11 cellular contexts compared by ENCODE assay signal in the genomic region with DNA sequence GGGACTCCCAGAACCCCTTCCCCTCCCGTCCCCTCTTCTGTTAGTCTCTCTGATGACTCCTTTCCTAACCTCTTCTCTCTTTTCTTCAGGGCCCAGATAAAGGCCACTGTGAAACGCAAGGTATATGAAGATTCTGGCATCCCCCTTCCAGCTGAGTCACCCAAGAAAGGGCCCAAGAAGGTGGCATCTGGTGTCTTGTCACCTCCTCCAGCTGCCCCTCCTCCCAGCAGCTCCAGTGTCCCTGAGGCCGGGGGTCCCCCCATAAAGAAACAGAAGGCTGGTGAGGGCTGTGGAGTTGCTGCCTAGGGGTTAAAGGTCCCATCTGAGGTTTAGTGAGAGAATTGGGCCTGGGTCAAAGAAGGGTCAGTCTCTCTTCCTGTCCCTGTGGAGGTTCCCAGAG. TPM values are rescaled to one million over a fixed set of nuclear protein-coding genes. Genes with fewer than 3 reads are reported as not detected.
A peak's percentile ranks its signal among the peaks of the same experiment; 100 is the strongest.
DNase-seq lines count a peak whose midpoint lies in the region; ATAC-seq, FAIRE-seq and TF ChIP-seq lines count a peak whose summit lies in the region.
"Had no signal": no experiment of that assay in that cellular context is flagged by ENCODE, and none has a peak within 500 bp of the region (broad histone marks: within the 10 kb centered on the region; RNA-seq: fewer than 3 reads in every experiment).

No MANE protein-coding gene starts in this region.

- H3K79me2 ChIP-seq in K562 (ENCODE audit: control insufficient read depth, insufficient read depth, low read length) (peaks cover 33% of the 10 kb centered on the region), neural progenitor cell (ENCODE audit: low read depth) (peaks cover 26% of the 10 kb centered on the region)

- H3K4me2 ChIP-seq in K562 (ENCODE audit: insufficient read depth, low read length) (peak overlapping the region; percentile 45; the same call in 1 of the 2 replicates), neural progenitor cell (no peak overlapping the region)

- 14% methylated on average over 1 of the region's 3 CpGs for WGBS in K562 (ENCODE audit: insufficient coverage, low coverage, missing lambda C conversion rate)

- H3K9me3 Mint-ChIP-seq in IgD-negative memory B cell: no peaks in the 10 kb centered on the region
- no peaks in the 10 kb centered on the region for H3K9me3 Mint-ChIP-seq in neural progenitor cell

- TF ChIP-seq EP300 in K562 (IDR thresholded peaks at IDR 0.05; ENCODE audit: low read length): no peak

- H3K4me3 ChIP-seq in K562 (no peak overlapping the region), neural progenitor cell (no peak overlapping the region)

- POLR2A ChIA-PET in K562 (lab: Yijun Ruan, JAX): interaction anchor here (0.6 kb wide), 1 partner anchor 11 kb away, joined by 3 read pairs; no protein-coding TSS in a partner anchor

- intact Hi-C loops in K562 (cut with micrococcal nuclease): no loop called here

- no peaks in the 10 kb centered on the region for H3K9me1 ChIP-seq in K562 (ENCODE audit: control insufficient read depth, insufficient read depth, low read length)

- no peaks in the 10 kb centered on the region for H3K9me3 ChIP-seq in K562 (replicated peaks; ENCODE audit: control insufficient read depth, insufficient read depth, low read depth, low read length)
- H3K9me3 ChIP-seq in neural progenitor cell (ENCODE audit: low read depth): no peaks in the 10 kb centered on the region

- TF ChIP-seq POLR2A in K562 (conservative IDR thresholded peaks at IDR 0.05): no peak

- peaks cover 36% of the 10 kb centered on the region for H3F3A ChIP-seq in neural progenitor cell (ENCODE audit: low read depth)

- peak in 1 of 4 experiments; percentile 31 for DNase-seq in K562 (ENCODE audit: extremely low read depth in 1 of 4, low spot score in 3 of 4)
- no peak for DNase-seq in neural progenitor cell (ENCODE audit: low spot score)
- DNase-seq in T-helper 9 cell: no peak
- DNase-seq in HTR-8/SVneo (ENCODE audit: insufficient read length, low spot score): no peak
- DNase-seq: effector CD4-positive, alpha-beta T cell; nucleus accumbens had no signal

- H3K27me3 Mint-ChIP-seq in IgD-negative memory B cell (no peaks in the 10 kb centered on the region), neural progenitor cell (ENCODE audit: insufficient read depth, low read depth) (peaks cover 9% of the 10 kb centered on the region)

- H3K9ac ChIP-seq in K562 (ENCODE audit: insufficient read depth in 1 of 2, low read depth in 2 of 2, low read length in 2 of 2) (peak overlapping the region; percentile 67 to 86; a peak in 3 of 4 replicates), neural progenitor cell (no peak overlapping the region)

- in situ Hi-C loops in K562 (cut with MboI): no loop called here

- H3K36me3 Mint-ChIP-seq in IgD-negative memory B cell (peaks cover 2% of the 10 kb centered on the region), neural progenitor cell (peaks cover 2% of the 10 kb centered on the region)

- H3K36me3 ChIP-seq in K562 (ENCODE audit: control insufficient read depth, insufficient read depth, low read length) (no peaks in the 10 kb centered on the region), neural progenitor cell (no peaks in the 10 kb centered on the region)

- no peaks in the 10 kb centered on the region for H3K27me3 ChIP-seq in K562 (ENCODE audit: control insufficient read depth in 2 of 2, insufficient read depth in 2 of 2, low read length in 2 of 2)
- H3K27me3 ChIP-seq in neural progenitor cell: peaks cover 13% of the 10 kb centered on the region

- TF ChIP-seq RAD21 in K562 (CRISPR knock-in tag; conservative IDR thresholded peaks at IDR 0.05 in 1 of 2, IDR thresholded peaks at IDR 0.05 in 1 of 2): no peak

- no peak for ATAC-seq in K562
- ATAC-seq in HG02970 (IDR thresholded peaks at IDR 0.05; ENCODE audit: low FRiP score, unreplicated experiment): no peak
- ATAC-seq in HG03175 (IDR thresholded peaks at IDR 0.05; ENCODE audit: unreplicated experiment): no peak

- FAIRE-seq in K562 (lab: Jason Lieb, UNC): no peak
- FAIRE-seq in HTR-8/SVneo (lab: Jason Lieb, UNC): no peak

- H4K20me1 ChIP-seq in K562 (replicated peaks; ENCODE audit: control insufficient read depth, insufficient read depth, low read length) (no peaks in the 10 kb centered on the region), neural progenitor cell (ENCODE audit: low read depth) (no peaks in the 10 kb centered on the region)

- H3K4me1 Mint-ChIP-seq in IgD-negative memory B cell (peaks cover 19 to 28% (median 25%) of the 10 kb centered on the region in 3 donors), neural progenitor cell (peaks cover 71% of the 10 kb centered on the region)

- H3K4me3 Mint-ChIP-seq in IgD-negative memory B cell (peak overlapping the region; percentile 1 to 95 (median 86)), neural progenitor cell (peak overlapping the region; percentile 91)

- H2AFZ ChIP-seq in K562 (ENCODE audit: low read depth, low read length) (peak overlapping the region; percentile 79; the same call in 1 of the 2 replicates), neural progenitor cell (replicated peaks) (no peak overlapping the region)

- no TSS peak for BruUV-seq in K562 (replicated peaks; lab: Mats Ljungman, UMichigan)

- peaks cover 41 to 57% of the 10 kb centered on the region in 2 experiments for H3K4me1 ChIP-seq in K562 (replicated peaks in 1 of 2; ENCODE audit: control insufficient read depth in 2 of 2, insufficient read depth in 2 of 2, low read length in 2 of 2)
- H3K4me1 ChIP-seq in neural progenitor cell: peaks cover 14% of the 10 kb centered on the region

- no peak for TF ChIP-seq CTCF in 22Rv1 (IDR thresholded peaks at IDR 0.05)
- no peak for TF ChIP-seq CTCF in K562 (IDR thresholded peaks at IDR 0.05 in 2 of 3, conservative IDR thresholded peaks at IDR 0.05 in 1 of 3; ENCODE audit: insufficient read depth in 2 of 3, low read depth in 1 of 3, low read length in 3 of 3)
- TF ChIP-seq CTCF in neural progenitor cell (IDR thresholded peaks at IDR 0.05): no peak

- H3K27ac ChIP-seq in 22Rv1: peak overlapping the region; percentile 93
- H3K27ac ChIP-seq in K562 (ENCODE audit: extremely low read depth, low read depth, low read length): peak overlapping the region; percentile 96
- no peak overlapping the region for H3K27ac ChIP-seq in neural progenitor cell

- H3K27ac Mint-ChIP-seq in IgD-negative memory B cell: peak overlapping the region in 2 of 3 donors; percentile 46 to 96
- H3K27ac Mint-ChIP-seq in neural progenitor cell: no peak overlapping the region

- CTCF ChIA-PET in K562 (lab: Yijun Ruan, JAX; ENCODE audit: low intra/inter-chr PET ratio): interaction anchor here (0.6 kb wide), 1 partner anchor 973 kb away, joined by 3 read pairs; no protein-coding TSS in a partner anchor

RNA-seq across cellular contexts. Expression of a gene that starts 4.0 kb away (rescaled TPM):
- polyA plus RNA-seq in IgD-negative memory B cell (984 TPM), K562 (2011; rRNA removed) (58.0 and 75.0 TPM in 2 replicates), K562 (2014; fragmentation: Illumina TruSeq; extraction: Trizol) (265 and 271 TPM in 2 replicates), K562 (2014; fragmentation: Nextera tagmentation; extraction: Ambion mirVana) (100 to 1,000 TPM; 104 to 155 TPM), K562 (2014; rRNA removed) (85.3 and 157 TPM in 2 replicates)
- total RNA-seq in K562 (2011; cell fraction: chromatin; rRNA removed; ENCODE audit: low replicate concordance): 43.7 and 75.3 TPM in 2 replicates
- total RNA-seq in K562 (2011; cell fraction: nucleolus; rRNA removed): 103 and 119 TPM in 2 replicates
- total RNA-seq in K562 (2011; cell fraction: nucleoplasm; rRNA removed): 117 and 121 TPM in 2 replicates
- total RNA-seq in K562 (2014; rRNA removed) (157 and 253 TPM in 2 replicates), K562 (2014; rRNA removed; fragmentation: Illumina TruSeq; extraction: Trizol) (48.5 and 48.6 TPM in 2 replicates), K562 (2015; rRNA removed; fragmentation: Illumina TruSeq; extraction: Trizol) (132 and 136 TPM in 2 replicates), K562 (2021) (151 and 154 TPM in 2 replicates), neural progenitor cell (ENCODE audit: low replicate concordance) (104 and 137 TPM in 2 replicates)
- polyA plus RNA-seq in K562 (2011; cell fraction: cytosol; rRNA removed): 94.3 and 122 TPM in 2 replicates
- 114 and 118 TPM in 2 replicates for polyA plus RNA-seq in K562 (2011; cell fraction: nucleus; rRNA removed)
- 247 and 326 TPM in 2 replicates for polyA plus RNA-seq in K562 (2012)
- 20.8 and 25.0 TPM in 2 replicates for polyA minus RNA-seq in K562 (2011; rRNA and poly(A)+ RNA removed)
- 76.4 and 84.8 TPM in 2 replicates for polyA minus RNA-seq in K562 (2011; cell fraction: cytosol; rRNA and poly(A)+ RNA removed)
- 9.2 and 20.2 TPM in 2 replicates for polyA minus RNA-seq in K562 (2011; cell fraction: nucleus; rRNA and poly(A)+ RNA removed)

RNA-seq across cellular contexts. Expression of a gene that starts 6.4 kb away (rescaled TPM):
- polyA plus RNA-seq in IgD-negative memory B cell (0.33 TPM), K562 (2011; rRNA removed) (1.9 and 3.1 TPM in 2 replicates), K562 (2014; fragmentation: Illumina TruSeq; extraction: Trizol) (3.9 and 4.1 TPM in 2 replicates), K562 (2014; fragmentation: Nextera tagmentation; extraction: Ambion mirVana) (1 to 10 TPM in 1 of 2 experiments, under 1 TPM in 1; 0.89 to 1.2 TPM), K562 (2014; rRNA removed) (3.5 and 3.6 TPM in 2 replicates)
- 2.4 and 6.6 TPM in 2 replicates for total RNA-seq in K562 (2011; cell fraction: chromatin; rRNA removed; ENCODE audit: low replicate concordance)
- total RNA-seq in K562 (2011; cell fraction: nucleolus; rRNA removed): 4.7 and 6.3 TPM in 2 replicates
- total RNA-seq in K562 (2011; cell fraction: nucleoplasm; rRNA removed): 4.1 and 5.4 TPM in 2 replicates
- total RNA-seq in K562 (2014; rRNA removed) (4.7 and 5.0 TPM in 2 replicates), K562 (2014; rRNA removed; fragmentation: Illumina TruSeq; extraction: Trizol) (2.4 and 2.7 TPM in 2 replicates), K562 (2015; rRNA removed; fragmentation: Illumina TruSeq; extraction: Trizol) (3.5 and 3.6 TPM in 2 replicates), K562 (2021) (4.5 and 5.6 TPM in 2 replicates), neural progenitor cell (ENCODE audit: low replicate concordance) (3.8 and 5.3 TPM in 2 replicates)
- polyA plus RNA-seq in K562 (2011; cell fraction: cytosol; rRNA removed): 2.8 and 2.9 TPM in 2 replicates
- polyA plus RNA-seq in K562 (2011; cell fraction: nucleus; rRNA removed): 5.5 and 5.9 TPM in 2 replicates
- polyA plus RNA-seq in K562 (2012): 1.9 and 4.2 TPM in 2 replicates
- polyA minus RNA-seq in K562 (2011; rRNA and poly(A)+ RNA removed): 2.0 and 2.8 TPM in 2 replicates
- polyA minus RNA-seq in K562 (2011; cell fraction: cytosol; rRNA and poly(A)+ RNA removed): 2.7 and 3.1 TPM in 2 replicates
- 3.1 and 4.0 TPM in 2 replicates for polyA minus RNA-seq in K562 (2011; cell fraction: nucleus; rRNA and poly(A)+ RNA removed)

RNA-seq across cellular contexts. Expression of a gene that starts 19.4 kb away (rescaled TPM):
- polyA plus RNA-seq in IgD-negative memory B cell (3.3 TPM), K562 (2011; rRNA removed) (0.50 and 2.8 TPM in 2 replicates), K562 (2014; fragmentation: Illumina TruSeq; extraction: Trizol) (2.7 and 3.3 TPM in 2 replicates), K562 (2014; fragmentation: Nextera tagmentation; extraction: Ambion mirVana) (under 1 TPM; 0.04 to 0.18 TPM), K562 (2014; rRNA removed) (0.65 and 1.5 TPM in 2 replicates)
- total RNA-seq in K562 (2011; cell fraction: chromatin; rRNA removed; ENCODE audit: low replicate concordance): 4.9 and 17.0 TPM in 2 replicates
- total RNA-seq in K562 (2011; cell fraction: nucleolus; rRNA removed): 12.9 and 17.7 TPM in 2 replicates
- total RNA-seq in K562 (2011; cell fraction: nucleoplasm; rRNA removed): 11.1 and 12.8 TPM in 2 replicates
- total RNA-seq in K562 (2014; rRNA removed) (1.2 and 1.8 TPM in 2 replicates), K562 (2014; rRNA removed; fragmentation: Illumina TruSeq; extraction: Trizol) (0.19 and 0.33 TPM in 2 replicates), K562 (2015; rRNA removed; fragmentation: Illumina TruSeq; extraction: Trizol) (0.87 and 0.94 TPM in 2 replicates), K562 (2021) (4.5 and 5.6 TPM in 2 replicates), neural progenitor cell (ENCODE audit: low replicate concordance) (1.4 TPM in 1 of 2 replicates, not detected in the other)
- polyA plus RNA-seq in K562 (2011; cell fraction: cytosol; rRNA removed): 1.4 and 1.7 TPM in 2 replicates
- polyA plus RNA-seq in K562 (2011; cell fraction: nucleus; rRNA removed): 4.4 and 4.5 TPM in 2 replicates
- polyA plus RNA-seq in K562 (2012): 3.8 and 4.8 TPM in 2 replicates
- polyA minus RNA-seq in K562 (2011; rRNA and poly(A)+ RNA removed): 1.1 and 2.6 TPM in 2 replicates
- polyA minus RNA-seq in K562 (2011; cell fraction: cytosol; rRNA and poly(A)+ RNA removed): 1.7 TPM in 2 replicates
- polyA minus RNA-seq in K562 (2011; cell fraction: nucleus; rRNA and poly(A)+ RNA removed): 4.8 and 5.3 TPM in 2 replicates

RNA-seq across cellular contexts. Expression of a gene that starts 20.6 kb away (rescaled TPM):
- polyA plus RNA-seq in IgD-negative memory B cell: 1.4 TPM
- total RNA-seq in K562 (2011; cell fraction: chromatin; rRNA removed; ENCODE audit: low replicate concordance): 0.35 and 0.53 TPM in 2 replicates
- total RNA-seq in K562 (2011; cell fraction: nucleolus; rRNA removed): 0.17 and 0.26 TPM in 2 replicates
- 0.29 and 0.46 TPM in 2 replicates for total RNA-seq in K562 (2011; cell fraction: nucleoplasm; rRNA removed)
- total RNA-seq in K562 (2014; rRNA removed): 0.09 and 0.57 TPM in 2 replicates
- total RNA-seq in K562 (2014; rRNA removed; fragmentation: Illumina TruSeq; extraction: Trizol): 0.18 and 0.38 TPM in 2 replicates
- total RNA-seq in K562 (2015; rRNA removed; fragmentation: Illumina TruSeq; extraction: Trizol): 0.08 TPM in 1 of 2 replicates, not detected in the other
- total RNA-seq in K562 (2021): 0.40 and 0.47 TPM in 2 replicates
- polyA plus RNA-seq in K562 (2011; rRNA removed): 0.31 and 1.0 TPM in 2 replicates
- polyA plus RNA-seq in K562 (2011; cell fraction: cytosol; rRNA removed): 0.64 and 0.65 TPM in 2 replicates
- 0.75 and 1.3 TPM in 2 replicates for polyA plus RNA-seq in K562 (2011; cell fraction: nucleus; rRNA removed)
- 1.3 and 6.2 TPM in 2 replicates for polyA plus RNA-seq in K562 (2012)
- 0.55 and 0.60 TPM in 2 replicates for polyA plus RNA-seq in K562 (2014; fragmentation: Illumina TruSeq; extraction: Trizol)
- polyA plus RNA-seq in K562 (2014; fragmentation: Nextera tagmentation; extraction: Ambion mirVana): 1 to 10 TPM in 1 of 2 experiments, under 1 TPM in 1; 0.91 to 1.1 TPM
- polyA plus RNA-seq in K562 (2014; rRNA removed): 0.91 and 0.98 TPM in 2 replicates
- polyA minus RNA-seq in K562 (2011; rRNA and poly(A)+ RNA removed): 0.18 and 0.30 TPM in 2 replicates
- polyA minus RNA-seq in K562 (2011; cell fraction: cytosol; rRNA and poly(A)+ RNA removed): 0.48 TPM in 1 of 2 replicates, not detected in the other
- polyA minus RNA-seq in K562 (2011; cell fraction: nucleus; rRNA and poly(A)+ RNA removed): 0.44 TPM in 1 of 2 replicates, not detected in the other
- 0.21 and 0.40 TPM in 2 replicates for total RNA-seq in neural progenitor cell (ENCODE audit: low replicate concordance)

RNA-seq across cellular contexts. Expression of a gene that starts 27.5 kb away (rescaled TPM):
- polyA plus RNA-seq in IgD-negative memory B cell (3.4 TPM), K562 (2011; rRNA removed) (not detected in 2 replicates), K562 (2014; fragmentation: Illumina TruSeq; extraction: Trizol) (not detected in 2 replicates), K562 (2014; fragmentation: Nextera tagmentation; extraction: Ambion mirVana) (not detected), K562 (2014; rRNA removed) (not detected in 2 replicates)
- not detected in 2 replicates for total RNA-seq in K562 (2011; cell fraction: chromatin; rRNA removed; ENCODE audit: low replicate concordance)
- total RNA-seq in K562 (2011; cell fraction: nucleolus; rRNA removed): not detected in 2 replicates
- not detected in 2 replicates for total RNA-seq in K562 (2011; cell fraction: nucleoplasm; rRNA removed)
- total RNA-seq in K562 (2014; rRNA removed) (not detected in 2 replicates), K562 (2014; rRNA removed; fragmentation: Illumina TruSeq; extraction: Trizol) (not detected in 2 replicates), K562 (2015; rRNA removed; fragmentation: Illumina TruSeq; extraction: Trizol) (not detected in 2 replicates), K562 (2021) (not detected in 2 replicates), neural progenitor cell (ENCODE audit: low replicate concordance) (not detected in 2 replicates)
- not detected in 2 replicates for polyA plus RNA-seq in K562 (2011; cell fraction: cytosol; rRNA removed)
- polyA plus RNA-seq in K562 (2011; cell fraction: nucleus; rRNA removed): not detected in 2 replicates
- not detected in 2 replicates for polyA plus RNA-seq in K562 (2012)
- not detected in 2 replicates for polyA minus RNA-seq in K562 (2011; rRNA and poly(A)+ RNA removed)
- not detected in 2 replicates for polyA minus RNA-seq in K562 (2011; cell fraction: cytosol; rRNA and poly(A)+ RNA removed)
- polyA minus RNA-seq in K562 (2011; cell fraction: nucleus; rRNA and poly(A)+ RNA removed): not detected in 2 replicates
- polyA plus RNA-seq: CD14-positive monocyte had no signal
